ENCODE assay signal across 8 cellular contexts in genomic region chr22:38700271-38700788, GRCh38. TPM values are rescaled to one million over a fixed set of nuclear protein-coding genes. Genes with fewer than 3 reads are reported as not detected.
A peak's percentile ranks its signal among the peaks of the same experiment; 100 is the strongest.
DNase-seq lines count a peak whose midpoint lies in the region; ATAC-seq, FAIRE-seq and TF ChIP-seq lines count a peak whose summit lies in the region.

No MANE protein-coding gene starts in this region.

- peak overlapping the region; percentile 92 for H3K4me3 Mint-ChIP-seq in stimulated activated memory B cell treated with anti-CD40 and anti-IgM and Interleukin-4, amounts not matched to agents 10 μg/mL and 1 μg/mL and 100 μg/mL, for 72 hours

- dilution Hi-C loops in keratinocyte (cut with MboI; ENCODE audit: extremely low pct_ligation_motif_present, low sequenced_read_pairs) = no loop called here

- intact Hi-C loops in body of pancreas (cut with DNase I) = no loop called here

- H2AFZ ChIP-seq in ACC112 (ENCODE audit: low read length, unreplicated experiment) (no peak overlapping the region), keratinocyte (ENCODE audit: control insufficient read depth, low read length) (no peak overlapping the region)

- ATAC-seq in GM18907 (IDR thresholded peaks at IDR 0.05; ENCODE audit: unreplicated experiment) (peak; percentile 33), body of pancreas (peak; percentile 31)
- no peak for ATAC-seq in stimulated activated memory B cell treated with anti-CD40 and anti-IgM and Interleukin-4, amounts not matched to agents 10 μg/mL and 1 μg/mL and 100 μg/mL, for 72 hours

- no peaks in the 10 kb centered on the region for H4K20me1 ChIP-seq in keratinocyte (ENCODE audit: control insufficient read depth, extremely low read depth, insufficient read depth, low read length)

- H3K27me3 ChIP-seq in ACC112 (ENCODE audit: insufficient read depth, low read length) (no peaks in the 10 kb centered on the region), body of pancreas (no peaks in the 10 kb centered on the region), keratinocyte (ENCODE audit: control insufficient read depth, extremely low read depth, insufficient read depth, low read length) (no peaks in the 10 kb centered on the region)

- H3K27me3 Mint-ChIP-seq in stimulated activated memory B cell treated with anti-CD40 and anti-IgM and Interleukin-4, amounts not matched to agents 10 μg/mL and 1 μg/mL and 100 μg/mL, for 72 hours = no peaks in the 10 kb centered on the region

- H3K4me2 ChIP-seq in keratinocyte (ENCODE audit: control insufficient read depth, extremely low read depth, insufficient read depth, low read depth, low read length) = peak overlapping the region; percentile 89

- H3K9ac ChIP-seq in keratinocyte (ENCODE audit: control insufficient read depth, extremely low read depth, insufficient read depth, low read length) = peak overlapping the region; percentile 93

- no peaks in the 10 kb centered on the region for H3K36me3 ChIP-seq in ACC112 (ENCODE audit: insufficient read depth, low read length)
- no peaks in the 10 kb centered on the region for H3K36me3 ChIP-seq in body of pancreas (replicated peaks in 1 of 2; ENCODE audit: insufficient read depth in 1 of 2, low read depth in 2 of 2)
- H3K36me3 ChIP-seq in keratinocyte (ENCODE audit: control insufficient read depth in 2 of 2, extremely low read depth in 1 of 2, insufficient read depth in 2 of 2, low read length in 2 of 2) = peaks cover 0 to 8% of the 10 kb centered on the region in 2 experiments

- peaks cover 35% of the 10 kb centered on the region for H3K4me1 ChIP-seq in ACC112 (ENCODE audit: control insufficient read depth, insufficient read depth, low read length, unreplicated experiment)
- H3K4me1 ChIP-seq in body of pancreas = peaks cover 60% of the 10 kb centered on the region
- H3K4me1 ChIP-seq in keratinocyte (ENCODE audit: control insufficient read depth, extremely low read depth, insufficient read depth, low read length) = peaks cover 47% of the 10 kb centered on the region

- peaks cover 45% of the 10 kb centered on the region for H3K79me2 ChIP-seq in ACC112 (ENCODE audit: control insufficient read depth, insufficient read depth, low read length, unreplicated experiment)
- H3K79me2 ChIP-seq in keratinocyte (ENCODE audit: control insufficient read depth, insufficient read depth, low read length) = peaks cover 42% of the 10 kb centered on the region

- no peaks in the 10 kb centered on the region for H3K9me1 ChIP-seq in keratinocyte (ENCODE audit: control insufficient read depth, extremely low read depth, insufficient read depth, low read length)

- H3K4me1 Mint-ChIP-seq in stimulated activated memory B cell treated with anti-CD40 and anti-IgM and Interleukin-4, amounts not matched to agents 10 μg/mL and 1 μg/mL and 100 μg/mL, for 72 hours = peaks cover 55% of the 10 kb centered on the region

- H3K4me3 ChIP-seq in ACC112 (ENCODE audit: low read depth, low read length) (peak overlapping the region; percentile 94), NB4 (ENCODE audit: low read depth, low read length) (peak overlapping the region; percentile 78), body of pancreas (peak overlapping the region; percentile 49 to 67), keratinocyte (ENCODE audit: control insufficient read depth in 2 of 3, extremely low read depth in 1 of 3, insufficient read depth in 2 of 3, low read depth in 1 of 3, low read length in 3 of 3) (peak overlapping the region; percentile 68 to 81 (median 74))

- H3K9me3 Mint-ChIP-seq in stimulated activated memory B cell treated with anti-CD40 and anti-IgM and Interleukin-4, amounts not matched to agents 10 μg/mL and 1 μg/mL and 100 μg/mL, for 72 hours = no peaks in the 10 kb centered on the region

- peaks cover 14% of the 10 kb centered on the region for H3K36me3 Mint-ChIP-seq in stimulated activated memory B cell treated with anti-CD40 and anti-IgM and Interleukin-4, amounts not matched to agents 10 μg/mL and 1 μg/mL and 100 μg/mL, for 72 hours

- TF ChIP-seq POLR2A in NB4 (IDR thresholded peaks at IDR 0.05; ENCODE audit: extremely low read depth, insufficient read length) = no peak
- TF ChIP-seq POLR2A in body of pancreas (IDR thresholded peaks at IDR 0.05) = no peak

- FAIRE-seq in keratinocyte (lab: Jason Lieb, UNC) = no peak

- DNase-seq in NB4 (ENCODE audit: low read depth) = no peak
- peak; percentile 67 to 74 (median 69) for DNase-seq in body of pancreas
- DNase-seq in keratinocyte (ENCODE audit: low read depth, low spot score) = no peak
- no peak for DNase-seq in DMS153 treated with DMSO at 0.1 percent for 48 hours (lab: John Stamatoyannopoulos, UW; ENCODE audit: unreplicated experiment)
- no peak for DNase-seq in OCI-M2 (lab: John Stamatoyannopoulos, UW; ENCODE audit: unreplicated experiment)

- peak overlapping the region; percentile 98 for H3K27ac Mint-ChIP-seq in stimulated activated memory B cell treated with anti-CD40 and anti-IgM and Interleukin-4, amounts not matched to agents 10 μg/mL and 1 μg/mL and 100 μg/mL, for 72 hours

- H3K27ac ChIP-seq in ACC112 (ENCODE audit: low read depth, low read length) = peak overlapping the region; percentile 93
- H3K27ac ChIP-seq in body of pancreas = peak overlapping the region; percentile 92 to 99 (median 98)
- H3K27ac ChIP-seq in keratinocyte (ENCODE audit: control insufficient read depth, insufficient read depth, low read length) = peak overlapping the region; percentile 94

- H3K9me3 ChIP-seq in body of pancreas (no peaks in the 10 kb centered on the region), keratinocyte (ENCODE audit: control insufficient read depth, low read depth, low read length) (no peaks in the 10 kb centered on the region)

- 0% methylated on average over 17 to 49 of the region's 57 CpGs for WGBS in body of pancreas, 2 donors

- TF ChIP-seq CTCF in NB4 (IDR thresholded peaks at IDR 0.05; ENCODE audit: low read depth, low read length) = no peak
- no peak for TF ChIP-seq CTCF in body of pancreas (IDR thresholded peaks at IDR 0.05)
- no peak for TF ChIP-seq CTCF in keratinocyte (optimal IDR thresholded peaks at IDR 0.05 in 1 of 3, IDR thresholded peaks at IDR 0.05 in 1 of 3, conservative IDR thresholded peaks at IDR 0.05 in 1 of 3; ENCODE audit: extremely low read depth in 1 of 3, insufficient read depth in 2 of 3, low read length in 3 of 3)

RNA-seq across cellular contexts. Expression of gene JOSD1, which starts 0.4 kb away (rescaled TPM):
- total RNA-seq in body of pancreas = 10 to 100 TPM; 20.4 to 50.3 TPM
- 23.8 to 40.7 TPM (median 32.6 TPM) in 3 replicates for polyA plus RNA-seq in keratinocyte
- 6.0 TPM for polyA plus RNA-seq in keratinocyte (2011; ENCODE audit: low read depth)
- polyA plus RNA-seq in keratinocyte (2011; cell fraction: cytosol; rRNA removed) = 29.7 and 32.1 TPM in 2 replicates
- 39.0 and 39.2 TPM in 2 replicates for polyA plus RNA-seq in keratinocyte (2011; cell fraction: nucleus; rRNA removed)
- 20.6 and 34.6 TPM in 2 replicates for polyA plus RNA-seq in keratinocyte (2012; ENCODE audit: low replicate concordance)
- 23.5 to 56.9 TPM (median 33.5 TPM) in 3 replicates for polyA minus RNA-seq in keratinocyte
- 38.6 TPM for polyA minus RNA-seq in keratinocyte (2011; cell fraction: cytosol; rRNA and poly(A)+ RNA removed)
- polyA minus RNA-seq in keratinocyte (2011; cell fraction: nucleus; rRNA and poly(A)+ RNA removed) = 19.1 and 31.5 TPM in 2 replicates

RNA-seq across cellular contexts. Expression of gene GTPBP1, which starts 5.4 kb away (rescaled TPM):
- 10 to 100 TPM; 34.0 to 53.4 TPM for total RNA-seq in body of pancreas
- polyA plus RNA-seq in keratinocyte = 9.7 to 19.8 TPM (median 16.3 TPM) in 3 replicates
- polyA plus RNA-seq in keratinocyte (2011; ENCODE audit: low read depth) = 28.5 TPM
- polyA plus RNA-seq in keratinocyte (2011; cell fraction: cytosol; rRNA removed) = 7.8 and 12.9 TPM in 2 replicates
- 28.5 and 32.0 TPM in 2 replicates for polyA plus RNA-seq in keratinocyte (2011; cell fraction: nucleus; rRNA removed)
- 15.9 and 21.3 TPM in 2 replicates for polyA plus RNA-seq in keratinocyte (2012; ENCODE audit: low replicate concordance)
- 26.2 to 57.6 TPM (median 36.7 TPM) in 3 replicates for polyA minus RNA-seq in keratinocyte
- polyA minus RNA-seq in keratinocyte (2011; cell fraction: cytosol; rRNA and poly(A)+ RNA removed) = 16.3 TPM
- polyA minus RNA-seq in keratinocyte (2011; cell fraction: nucleus; rRNA and poly(A)+ RNA removed) = 19.1 and 20.2 TPM in 2 replicates

RNA-seq across cellular contexts. Expression of gene TOMM22, which starts 18.6 kb away (rescaled TPM):
- 10 to 100 TPM; 16.6 to 21.4 TPM for total RNA-seq in body of pancreas
- 45.3 to 85.6 TPM (median 81.8 TPM) in 3 replicates for polyA plus RNA-seq in keratinocyte
- polyA plus RNA-seq in keratinocyte (2011; ENCODE audit: low read depth) = 22.0 TPM
- polyA plus RNA-seq in keratinocyte (2011; cell fraction: cytosol; rRNA removed) = 55.9 and 94.3 TPM in 2 replicates
- polyA plus RNA-seq in keratinocyte (2011; cell fraction: nucleus; rRNA removed) = 23.1 and 24.1 TPM in 2 replicates
- polyA plus RNA-seq in keratinocyte (2012; ENCODE audit: low replicate concordance) = 48.1 and 71.8 TPM in 2 replicates
- 20.3 to 50.9 TPM (median 35.2 TPM) in 3 replicates for polyA minus RNA-seq in keratinocyte
- 41.4 TPM for polyA minus RNA-seq in keratinocyte (2011; cell fraction: cytosol; rRNA and poly(A)+ RNA removed)
- 5.1 and 9.5 TPM in 2 replicates for polyA minus RNA-seq in keratinocyte (2011; cell fraction: nucleus; rRNA and poly(A)+ RNA removed)

RNA-seq across cellular contexts. Expression of gene CBY1, which starts 43.9 kb away (rescaled TPM):
- 10 to 100 TPM in 1 of 2 donors, 1 to 10 TPM in 1; 8.6 to 16.5 TPM for total RNA-seq in body of pancreas
- polyA plus RNA-seq in keratinocyte = 39.5 to 45.0 TPM (median 40.3 TPM) in 3 replicates
- 18.5 TPM for polyA plus RNA-seq in keratinocyte (2011; ENCODE audit: low read depth)
- 30.3 and 34.5 TPM in 2 replicates for polyA plus RNA-seq in keratinocyte (2011; cell fraction: cytosol; rRNA removed)
- 24.3 and 24.5 TPM in 2 replicates for polyA plus RNA-seq in keratinocyte (2011; cell fraction: nucleus; rRNA removed)
- 21.4 and 36.6 TPM in 2 replicates for polyA plus RNA-seq in keratinocyte (2012; ENCODE audit: low replicate concordance)
- 11.8 to 24.6 TPM (median 16.6 TPM) in 3 replicates for polyA minus RNA-seq in keratinocyte
- polyA minus RNA-seq in keratinocyte (2011; cell fraction: cytosol; rRNA and poly(A)+ RNA removed) = 7.9 TPM
- polyA minus RNA-seq in keratinocyte (2011; cell fraction: nucleus; rRNA and poly(A)+ RNA removed) = 5.1 and 12.6 TPM in 2 replicates

RNA-seq across cellular contexts. Expression of gene FAM227A, which starts 44.1 kb away (rescaled TPM):
- 1 to 10 TPM; 1.3 to 3.6 TPM for total RNA-seq in body of pancreas
- polyA plus RNA-seq in keratinocyte = 0.54 to 1.1 TPM (median 0.94 TPM) in 3 replicates
- 0.31 TPM for polyA plus RNA-seq in keratinocyte (2011; ENCODE audit: low read depth)
- 0.12 and 0.17 TPM in 2 replicates for polyA plus RNA-seq in keratinocyte (2011; cell fraction: cytosol; rRNA removed)
- polyA plus RNA-seq in keratinocyte (2011; cell fraction: nucleus; rRNA removed) = 4.1 and 6.7 TPM in 2 replicates
- polyA plus RNA-seq in keratinocyte (2012; ENCODE audit: low replicate concordance) = 0.18 and 0.42 TPM in 2 replicates
- polyA minus RNA-seq in keratinocyte = 0.40 to 7.9 TPM in 2 of 3 replicates, not detected in the other
- not detected for polyA minus RNA-seq in keratinocyte (2011; cell fraction: cytosol; rRNA and poly(A)+ RNA removed)
- 1.5 and 3.5 TPM in 2 replicates for polyA minus RNA-seq in keratinocyte (2011; cell fraction: nucleus; rRNA and poly(A)+ RNA removed)

Comparison
In these comparisons a context has a peak if more than half of its experiments do, and no peak if none do; other contexts are left out.
1. DNase-seq: peak in body of pancreas (4 of 4); none in NB4 (single experiment), keratinocyte (single experiment), DMS153 treated with DMSO at 0.1 percent for 48 hours (single experiment) and OCI-M2 (single experiment).
2. Peak in every context shown above with its lines, with median percentiles within 50 percentile points of each other: H3K27ac ChIP-seq and H3K4me3 ChIP-seq.